Comparison of ENCODE assay signal across 14 cellular contexts in the genomic region with DNA sequence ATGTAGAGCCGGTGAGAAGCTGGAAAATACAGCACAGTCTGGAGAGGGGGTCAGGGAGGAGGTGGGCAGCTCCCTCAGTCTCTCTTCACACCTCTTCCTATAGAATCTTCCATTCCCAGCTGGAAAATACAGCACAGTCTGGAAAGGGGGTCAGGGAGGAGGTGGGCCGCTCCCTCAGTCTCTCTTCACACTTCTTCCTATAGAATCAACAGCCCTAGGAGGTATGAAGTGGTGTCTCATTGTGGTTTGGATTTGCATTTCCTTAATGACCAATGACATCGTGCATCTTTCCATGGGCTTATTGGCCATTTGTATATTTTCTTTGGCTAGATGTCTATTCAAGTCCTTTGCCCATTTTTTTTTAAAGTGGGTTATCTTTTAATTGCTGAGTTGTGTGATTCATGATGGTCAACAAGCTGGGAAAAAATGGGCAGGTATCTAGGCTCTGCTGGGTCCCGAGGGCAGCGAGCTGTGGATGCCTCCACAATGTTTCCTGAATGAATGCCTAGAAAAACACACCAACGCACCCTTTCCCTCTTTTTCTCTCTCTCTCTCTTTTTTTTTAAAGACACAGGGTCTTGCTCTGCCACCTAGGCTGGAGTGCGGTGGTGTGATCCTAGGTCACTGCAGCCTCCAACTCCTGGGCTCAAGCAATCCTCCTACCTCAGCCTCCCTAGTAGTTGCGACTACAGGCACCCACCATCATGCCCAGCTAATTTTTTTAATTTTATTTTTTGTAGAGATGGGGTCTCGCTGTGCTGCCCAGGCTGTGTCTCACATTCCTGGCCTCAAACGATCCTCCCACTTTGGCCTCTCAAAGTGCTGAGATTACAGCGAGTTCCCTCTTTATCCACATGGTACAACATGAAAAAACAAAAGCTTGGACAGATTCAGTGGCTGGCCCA. TPM values are rescaled to one million over a fixed set of nuclear protein-coding genes. Genes with fewer than 3 reads are reported as not detected.
DNase-seq lines count a peak whose midpoint lies in the region; ATAC-seq, FAIRE-seq and TF ChIP-seq lines count a peak whose summit lies in the region.
"Had no signal": no experiment of that assay in that cellular context is flagged by ENCODE, and none has a peak within 500 bp of the region (broad histone marks: within the 10 kb centered on the region; RNA-seq: fewer than 3 reads in every experiment).

No MANE protein-coding gene starts in this region.

- H3K4me1 ChIP-seq in endothelial cell of umbilical vein (ENCODE audit: control insufficient read depth, extremely low read depth, insufficient read depth, low read length) = no peaks in the 10 kb centered on the region
- no peaks in the 10 kb centered on the region for H3K4me1 ChIP-seq in HAP-1
- H3K4me1 ChIP-seq: uterus had no signal

- H3K36me3 ChIP-seq in endothelial cell of umbilical vein (ENCODE audit: control insufficient read depth in 2 of 2, extremely low read depth in 1 of 2, insufficient read depth in 2 of 2, low read length in 2 of 2) (no peaks in the 10 kb centered on the region), HAP-1 (replicated peaks) (no peaks in the 10 kb centered on the region)
- H3K36me3 ChIP-seq: uterus had no signal

- CTCF ChIA-PET in endothelial cell of umbilical vein (lab: Charles Lee) = interaction anchor here (0.5 to 4.8 kb wide), 20 partner anchors 9 to 819 kb away, joined by 3 to 111 read pairs (median 4); partner anchors contain the start of gene TRRAP

- DNase-seq in Caki2 (ENCODE audit: low read depth) (peak; percentile 99), NCI-H226 (peak; percentile 35), endothelial cell of umbilical vein (ENCODE audit: low read depth, low spot score) (no peak), sciatic nerve (ENCODE audit: low spot score) (no peak), HAP-1 (ENCODE audit: low spot score in 2 of 2) (no peak), left ventricle myocardium superior (no peak)
- DNase-seq: DMS153 had no signal

- no peak overlapping the region for H3K27ac ChIP-seq in endothelial cell of umbilical vein (ENCODE audit: insufficient read depth, low read depth, low read length)
- H3K27ac ChIP-seq: uterus had no signal

- H3K9ac ChIP-seq in endothelial cell of umbilical vein (replicated peaks; ENCODE audit: extremely low read depth, insufficient read depth, low read length) = no peak overlapping the region

- H3K4me3 ChIP-seq in endothelial cell of umbilical vein (replicated peaks in 1 of 3; ENCODE audit: insufficient read depth in 1 of 3, low read depth in 1 of 3, low read length in 3 of 3) = no peak overlapping the region
- no peak overlapping the region for H3K4me3 ChIP-seq in HAP-1
- H3K4me3 ChIP-seq: uterus had no signal

- ATAC-seq in sciatic nerve (peak; percentile 8), GM21619 (IDR thresholded peaks at IDR 0.05; ENCODE audit: unreplicated experiment) (no peak), HG03432 (IDR thresholded peaks at IDR 0.05; ENCODE audit: unreplicated experiment) (no peak), left ventricle myocardium superior (no peak)

- FAIRE-seq in endothelial cell of umbilical vein (lab: Jason Lieb, UNC) = peak; percentile 28
- FAIRE-seq: colon, keratinocyte had no signal

- no peaks in the 10 kb centered on the region for H3K9me3 ChIP-seq in endothelial cell of umbilical vein (replicated peaks; ENCODE audit: control insufficient read depth, insufficient read depth, low read length)
- no peaks in the 10 kb centered on the region for H3K9me3 ChIP-seq in HAP-1
- H3K9me3 ChIP-seq: uterus had no signal

- H3K27me3 ChIP-seq in endothelial cell of umbilical vein (ENCODE audit: control insufficient read depth in 2 of 2, insufficient read depth in 2 of 2, low read length in 2 of 2) (no peaks in the 10 kb centered on the region), HAP-1 (ENCODE audit: low read depth) (no peaks in the 10 kb centered on the region)
- H3K27me3 ChIP-seq: uterus had no signal

- intact Hi-C loops in endothelial cell of umbilical vein (cut with micrococcal nuclease) (loop anchor here (1.0 kb wide), 1 partner anchor 408 kb away; no protein-coding TSS in a partner anchor), sciatic nerve (cut with DNase I) (loop anchor here (5.0 kb wide), 1 partner anchor 409 kb away; no protein-coding TSS in a partner anchor), left ventricle myocardium superior (cut with micrococcal nuclease) (loop anchor here (10.0 kb wide), 1 partner anchor 86 kb away; no protein-coding TSS in a partner anchor)

- H3K4me2 ChIP-seq in endothelial cell of umbilical vein (ENCODE audit: insufficient read depth, low read length) = no peak overlapping the region

- dilution Hi-C loops in endothelial cell of umbilical vein (cut with MboI; ENCODE audit: extremely low pct_ligation_motif_present, low sequenced_read_pairs) = no loop called here

- H3K79me2 ChIP-seq in endothelial cell of umbilical vein (ENCODE audit: control insufficient read depth, insufficient read depth, low read length) = no peaks in the 10 kb centered on the region

- no peaks in the 10 kb centered on the region for H3K9me1 ChIP-seq in endothelial cell of umbilical vein (replicated peaks; ENCODE audit: control insufficient read depth, extremely low read depth, insufficient read depth, low read length)

- TF ChIP-seq POLR2A in endothelial cell of umbilical vein (IDR thresholded peaks at IDR 0.05; ENCODE audit: low read depth, low read length) = no peak

- POLR2A ChIA-PET in endothelial cell of umbilical vein (lab: Charles Lee) = no interaction called here

- in situ Hi-C loops in Caki2 (cut with HindIII; ENCODE audit: low pct_unique_long_range_greater_than_20kb, low sequenced_read_pairs) = no loop called here
- in situ Hi-C loops in HAP-1 (cut with MboI; ENCODE audit: low sequenced_read_pairs) = loop anchor here (5.0 to 10.0 kb wide), 2 partner anchors 409 to 546 kb away; no protein-coding TSS in a partner anchor

- H2AFZ ChIP-seq in endothelial cell of umbilical vein (ENCODE audit: low read depth, low read length) = no peak overlapping the region

- no TSS peak for BruUV-seq in endothelial cell of umbilical vein (replicated peaks; lab: Mats Ljungman, UMichigan)

- no peaks in the 10 kb centered on the region for H4K20me1 ChIP-seq in endothelial cell of umbilical vein (replicated peaks; ENCODE audit: control insufficient read depth, extremely low read depth, insufficient read depth, low read length)

- TF ChIP-seq CTCF in endothelial cell of umbilical vein (IDR thresholded peaks at IDR 0.05; ENCODE audit: extremely low read depth in 1 of 2, insufficient read depth in 1 of 2, low read depth in 1 of 2, low read length in 2 of 2) = no peak

TF ChIP-seq in endothelial cell of umbilical vein, 7 proteins besides CTCF, POLR2A, EP300 and RAD21:
- TF ChIP-seq MYC (IDR thresholded peaks at IDR 0.05; ENCODE audit: low read depth, low read length) = no peak

RNA-seq across cellular contexts. Expression of gene TMEM130, which starts 29.0 kb away (rescaled TPM):
- total RNA-seq in Caki2 (2014; rRNA removed; shearing (Covaris generic); ENCODE audit: low replicate concordance) = 27.3 TPM in 2 replicates
- total RNA-seq in endothelial cell of umbilical vein = not detected in 2 replicates
- not detected in 2 replicates for polyA plus RNA-seq in endothelial cell of umbilical vein
- polyA plus RNA-seq in endothelial cell of umbilical vein (2011; cell fraction: cytosol; rRNA removed) = not detected in 2 replicates
- polyA plus RNA-seq in endothelial cell of umbilical vein (2011; cell fraction: nucleus; rRNA removed) = not detected in 2 replicates
- not detected in 2 replicates for polyA plus RNA-seq in endothelial cell of umbilical vein (2012)
- not detected in 2 replicates for polyA minus RNA-seq in endothelial cell of umbilical vein
- not detected for polyA minus RNA-seq in endothelial cell of umbilical vein (2011; cell fraction: cytosol; rRNA and poly(A)+ RNA removed)
- polyA minus RNA-seq in endothelial cell of umbilical vein (2011; cell fraction: nucleus; rRNA and poly(A)+ RNA removed) = not detected in 2 replicates
- total RNA-seq in sciatic nerve = 5.7 TPM
- not detected for total RNA-seq in left ventricle myocardium superior
- total RNA-seq: CD4-positive, CD25-positive, alpha-beta regulatory T cell; Right ventricle myocardium superior had no signal
- polyA plus RNA-seq: CD4-positive, CD25-positive, alpha-beta regulatory T cell; keratinocyte had no signal

RNA-seq across cellular contexts. Expression of gene TRRAP, which starts 37.5 kb away (rescaled TPM):
- total RNA-seq in Caki2 (2014; rRNA removed; shearing (Covaris generic); ENCODE audit: low replicate concordance) = 5.9 and 6.5 TPM in 2 replicates
- total RNA-seq in endothelial cell of umbilical vein = 39.8 and 45.8 TPM in 2 replicates
- polyA plus RNA-seq in endothelial cell of umbilical vein = 19.4 and 21.8 TPM in 2 replicates
- 21.0 and 22.2 TPM in 2 replicates for polyA plus RNA-seq in endothelial cell of umbilical vein (2011; cell fraction: cytosol; rRNA removed)
- 51.0 and 56.4 TPM in 2 replicates for polyA plus RNA-seq in endothelial cell of umbilical vein (2011; cell fraction: nucleus; rRNA removed)
- polyA plus RNA-seq in endothelial cell of umbilical vein (2012) = 20.4 and 23.6 TPM in 2 replicates
- polyA minus RNA-seq in endothelial cell of umbilical vein = 64.6 and 76.9 TPM in 2 replicates
- polyA minus RNA-seq in endothelial cell of umbilical vein (2011; cell fraction: cytosol; rRNA and poly(A)+ RNA removed) = 27.4 TPM
- polyA minus RNA-seq in endothelial cell of umbilical vein (2011; cell fraction: nucleus; rRNA and poly(A)+ RNA removed) = 84.0 and 89.3 TPM in 2 replicates
- 50.6 TPM for total RNA-seq in sciatic nerve
- 15.5 TPM for total RNA-seq in left ventricle myocardium superior

Comparison
In these comparisons a context has a peak if more than half of its experiments do, and no peak if none do; other contexts are left out.
1. DNase-seq: peak in Caki2 (single experiment) and NCI-H226 (single experiment); none in endothelial cell of umbilical vein (single experiment), sciatic nerve (single experiment), HAP-1 (0 of 2) and left ventricle myocardium superior (single experiment).